In the genomic region with DNA sequence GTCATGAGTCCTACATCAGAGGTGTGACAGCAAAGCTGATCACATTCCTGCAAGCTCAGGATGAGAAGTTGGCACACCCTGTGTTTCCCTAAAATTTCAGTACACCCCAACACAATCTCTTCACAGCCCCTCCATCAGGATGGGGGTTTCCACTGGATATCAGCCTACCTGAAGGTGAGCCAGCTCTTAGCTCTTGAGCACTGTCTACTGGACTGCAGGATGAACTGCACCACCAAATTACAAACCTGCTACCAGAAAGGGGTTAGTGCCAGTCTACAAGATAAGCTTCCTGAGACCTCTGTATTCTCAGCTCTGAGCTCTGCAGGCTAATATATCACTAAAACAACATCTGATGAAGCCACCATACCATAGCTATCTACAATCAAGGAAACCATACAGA, we compare ENCODE assay signal across 1 cellular context.
TF ChIP-seq lines count a peak whose summit lies in the region.

No MANE protein-coding gene starts in this region.

TF ChIP-seq in HCT116, 20 proteins besides CTCF, POLR2A, EP300 and RAD21 (continued from another document):
- TF ChIP-seq REST (IDR thresholded peaks at IDR 0.05; ENCODE audit: low read depth): no peak
- TF ChIP-seq CBX3 (IDR thresholded peaks at IDR 0.05; ENCODE audit: low read depth): no peak
- TF ChIP-seq, protein P1, sequence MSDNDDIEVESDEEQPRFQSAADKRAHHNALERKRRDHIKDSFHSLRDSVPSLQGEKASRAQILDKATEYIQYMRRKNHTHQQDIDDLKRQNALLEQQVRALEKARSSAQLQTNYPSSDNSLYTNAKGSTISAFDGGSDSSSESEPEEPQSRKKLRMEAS (IDR thresholded peaks at IDR 0.05): no peak
- TF ChIP-seq TCF7L2 (IDR thresholded peaks at IDR 0.05; ENCODE audit: borderline replicate concordance, extremely low read depth, insufficient read depth, insufficient read length): no peak
- TF ChIP-seq ATF3 (IDR thresholded peaks at IDR 0.05): no peak
- no peak for TF ChIP-seq POLR2AphosphoS5 (IDR thresholded peaks at IDR 0.05; ENCODE audit: low read depth, low read length)
- TF ChIP-seq CEBPB (IDR thresholded peaks at IDR 0.05; ENCODE audit: low read depth): no peak
- TF ChIP-seq EZH2phosphoT487 (IDR thresholded peaks at IDR 0.05; ENCODE audit: borderline replicate concordance): no peak
